In genomic region chr13:98466634-98467236, GRCh38 we compare ENCODE assay signal across 8 cellular contexts.
DNase-seq lines count a peak whose midpoint lies in the region; ATAC-seq and TF ChIP-seq lines count a peak whose summit lies in the region.

No MANE protein-coding gene starts in this region.

- TF ChIP-seq POLR2A in adrenal gland (IDR thresholded peaks at IDR 0.05) (no peak), transverse colon (IDR thresholded peaks at IDR 0.05) (no peak)

- TF ChIP-seq CTCF in heart right ventricle (IDR thresholded peaks at IDR 0.05) (peak; percentile 26 to 66 (median 61)), OCI-LY1 (IDR thresholded peaks at IDR 0.05; ENCODE audit: low read length) (peak; percentile 65), adrenal gland (IDR thresholded peaks at IDR 0.05) (peak; percentile 41 to 56 (median 50)), transverse colon (IDR thresholded peaks at IDR 0.05) (peak; percentile 51 to 62 (median 55))

- no peak overlapping the region for H2AFZ ChIP-seq in OCI-LY1 (ENCODE audit: low read length)

- ATAC-seq in heart right ventricle (peak in 2 of 8 donors; percentile 28 to 38), Right ventricle myocardium inferior (no peak), HG02840 (IDR thresholded peaks at IDR 0.05; ENCODE audit: low FRiP score, unreplicated experiment) (no peak), GM21717 (IDR thresholded peaks at IDR 0.05; ENCODE audit: unreplicated experiment) (no peak)

- H3K9me2 ChIP-seq in OCI-LY1 (ENCODE audit: low read depth, low read length): no peaks in the 10 kb centered on the region

- TF ChIP-seq EP300 in transverse colon (IDR thresholded peaks at IDR 0.05; ENCODE audit: low read depth): no peak

- in situ Hi-C loops in transverse colon (cut with MboI; ENCODE audit: low pct_ligation_motif_present in 1 of 4, low pct_unique_long_range_greater_than_20kb in 1 of 4, low sequenced_read_pairs in 3 of 4): loop anchor here in 1 of 4 donors (25.0 kb wide), 1 partner anchor 371 kb away; no protein-coding TSS in a partner anchor

- H3K27me3 ChIP-seq in heart right ventricle (no peaks in the 10 kb centered on the region), OCI-LY1 (ENCODE audit: insufficient read depth, low read length) (no peaks in the 10 kb centered on the region), adrenal gland (no peaks in the 10 kb centered on the region), transverse colon (no peaks in the 10 kb centered on the region)

- H3K79me2 ChIP-seq in OCI-LY1 (ENCODE audit: insufficient read depth, low read length): no peaks in the 10 kb centered on the region

- H3K36me3 ChIP-seq in heart right ventricle: peaks cover 0 to 90% (median 7%) of the 10 kb centered on the region in 9 donors
- peaks cover 64% of the 10 kb centered on the region; the same call in 1 of the 2 replicates for H3K36me3 ChIP-seq in OCI-LY1 (ENCODE audit: insufficient read depth, low read length)
- peaks cover 0 to 24% of the 10 kb centered on the region in 2 donors for H3K36me3 ChIP-seq in adrenal gland (replicated peaks in 1 of 2)
- H3K36me3 ChIP-seq in transverse colon: peaks cover 0 to 21% (median under 1%) of the 10 kb centered on the region in 4 donors

- intact Hi-C loops in heart right ventricle (cut with DNase I) (loop anchor here in 2 of 10 donors (5.0 kb wide), 1 partner anchor 111 kb away; the partner anchor contains the start of gene STK24 (in 2 of the 2)), Right ventricle myocardium inferior (cut with DNase I) (loop anchor here (5.0 kb wide), 1 partner anchor 111 kb away; the partner anchor contains the start of gene STK24), adrenal gland (cut with DNase I) (no loop called here), transverse colon (cut with DNase I; ENCODE audit: low total_unique reads) (no loop called here)

- peak in 1 of 2 donors; percentile 47 for DNase-seq in heart right ventricle
- no peak for DNase-seq in Right ventricle myocardium inferior (ENCODE audit: missing footprints)
- DNase-seq in adrenal gland: peak in 5 of 7 donors; percentile 46 to 72 (median 56)
- peak; percentile 68 for DNase-seq in left kidney (ENCODE audit: low read depth, low spot score)
- peak; percentile 59 for DNase-seq in transverse colon

- H3K9me3 ChIP-seq in heart right ventricle: no peaks in the 10 kb centered on the region
- H3K9me3 ChIP-seq in OCI-LY1 (ENCODE audit: low read length): no peaks in the 10 kb centered on the region
- H3K9me3 ChIP-seq in adrenal gland (replicated peaks in 1 of 3): no peaks in the 10 kb centered on the region
- no peaks in the 10 kb centered on the region for H3K9me3 ChIP-seq in transverse colon

- no peak overlapping the region for H3K4me3 ChIP-seq in heart right ventricle
- H3K4me3 ChIP-seq in OCI-LY1 (ENCODE audit: low read depth, low read length, poor library complexity, severe bottlenecking): no peak overlapping the region
- H3K4me3 ChIP-seq in adrenal gland: no peak overlapping the region
- no peak overlapping the region for H3K4me3 ChIP-seq in transverse colon

- no peaks in the 10 kb centered on the region for H4K20me1 ChIP-seq in OCI-LY1 (ENCODE audit: insufficient read depth, low read length)

- H3K27ac ChIP-seq in heart right ventricle (peak overlapping the region in 6 of 10 donors; percentile 40 to 66 (median 57)), OCI-LY1 (ENCODE audit: low read depth, low read length, poor library complexity, severe bottlenecking) (no peak overlapping the region), adrenal gland (no peak overlapping the region), transverse colon (peak overlapping the region in 3 of 4 donors; percentile 0 to 33 (median 6))

- peaks cover 4 to 65% (median 42%) of the 10 kb centered on the region in 9 donors for H3K4me1 ChIP-seq in heart right ventricle
- no peaks in the 10 kb centered on the region for H3K4me1 ChIP-seq in OCI-LY1 (ENCODE audit: insufficient read depth, low read length, severe bottlenecking)
- H3K4me1 ChIP-seq in adrenal gland (replicated peaks in 1 of 2): no peaks in the 10 kb centered on the region
- H3K4me1 ChIP-seq in transverse colon: peaks cover 0 to 8% (median 4%) of the 10 kb centered on the region in 4 donors

- 67 to 69% methylated on average over 11 of the region's 11 CpGs for WGBS in heart right ventricle, 2 donors
- 39 to 70% (median 57%) methylated on average over 11 of the region's 11 CpGs for WGBS in adrenal gland, 4 donors
- 60 to 80% methylated on average over 2 to 11 of the region's 11 CpGs for WGBS in transverse colon (ENCODE audit: low coverage in 1 of 2), 2 donors

- H3K9ac ChIP-seq in OCI-LY1 (ENCODE audit: low read length): no peak overlapping the region

- H3K4me2 ChIP-seq in OCI-LY1 (ENCODE audit: low read length): no peak overlapping the region

- H3F3A ChIP-seq in OCI-LY1 (ENCODE audit: insufficient read depth, low read length): no peaks in the 10 kb centered on the region

Comparison
In these comparisons a context has a peak if more than half of its experiments do, and no peak if none do; other contexts are left out.
1. H3K27ac ChIP-seq: peak in heart right ventricle (6 of 10) and transverse colon (3 of 4); none in OCI-LY1 (single experiment) and adrenal gland (0 of 5).
2. Peak in every context shown above with its lines, with median percentiles within 50 percentile points of each other: CTCF ChIP-seq.